Comparison of ENCODE assay signal across 1 cellular context in the genomic region with DNA sequence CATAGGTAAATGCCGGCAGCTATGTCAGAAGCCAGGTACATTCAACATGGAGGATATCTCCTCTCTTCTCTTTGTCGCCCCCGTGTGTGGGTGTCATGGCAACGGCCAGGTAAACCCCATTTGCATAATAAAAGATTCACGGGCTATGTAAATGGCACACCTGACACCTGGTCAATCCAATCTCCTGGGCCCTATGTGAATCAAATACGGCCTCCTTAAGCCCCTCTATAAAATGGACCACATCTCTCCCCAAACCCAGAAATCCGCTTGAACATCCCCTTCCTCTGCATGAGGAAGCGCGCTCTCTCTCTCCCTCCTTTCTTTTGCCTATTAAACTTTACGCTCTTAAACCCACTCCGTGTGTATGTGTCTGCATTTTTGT.
TF ChIP-seq lines count a peak whose summit lies in the region.

No MANE protein-coding gene starts in this region.

TF ChIP-seq in WTC11, 78 proteins besides CTCF, POLR2A, EP300 and RAD21 (continued from another document):
- TF ChIP-seq, protein P1, sequence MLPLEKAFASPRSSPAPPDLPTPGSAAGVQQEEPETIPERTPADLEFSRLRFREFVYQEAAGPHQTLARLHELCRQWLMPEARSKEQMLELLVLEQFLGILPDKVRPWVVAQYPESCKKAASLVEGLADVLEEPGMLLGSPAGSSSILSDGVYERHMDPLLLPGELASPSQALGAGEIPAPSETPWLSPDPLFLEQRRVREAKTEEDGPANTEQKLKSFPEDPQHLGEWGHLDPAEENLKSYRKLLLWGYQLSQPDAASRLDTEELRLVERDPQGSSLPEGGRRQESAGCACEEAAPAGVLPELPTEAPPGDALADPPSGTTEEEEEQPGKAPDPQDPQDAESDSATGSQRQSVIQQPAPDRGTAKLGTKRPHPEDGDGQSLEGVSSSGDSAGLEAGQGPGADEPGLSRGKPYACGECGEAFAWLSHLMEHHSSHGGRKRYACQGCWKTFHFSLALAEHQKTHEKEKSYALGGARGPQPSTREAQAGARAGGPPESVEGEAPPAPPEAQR (CRISPR knock-in tag; IDR thresholded peaks at IDR 0.05): no peak
- TF ChIP-seq ZNF396 (CRISPR knock-in tag; IDR thresholded peaks at IDR 0.05; ENCODE audit: borderline replicate concordance): no peak
- no peak for TF ChIP-seq ZNF138 (CRISPR knock-in tag; conservative IDR thresholded peaks at IDR 0.05)
- no peak for TF ChIP-seq ZNF232 (CRISPR knock-in tag; IDR thresholded peaks at IDR 0.05)
- TF ChIP-seq, protein P2, sequence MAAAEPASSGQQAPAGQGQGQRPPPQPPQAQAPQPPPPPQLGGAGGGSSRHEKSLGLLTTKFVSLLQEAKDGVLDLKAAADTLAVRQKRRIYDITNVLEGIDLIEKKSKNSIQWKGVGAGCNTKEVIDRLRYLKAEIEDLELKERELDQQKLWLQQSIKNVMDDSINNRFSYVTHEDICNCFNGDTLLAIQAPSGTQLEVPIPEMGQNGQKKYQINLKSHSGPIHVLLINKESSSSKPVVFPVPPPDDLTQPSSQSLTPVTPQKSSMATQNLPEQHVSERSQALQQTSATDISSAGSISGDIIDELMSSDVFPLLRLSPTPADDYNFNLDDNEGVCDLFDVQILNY (CRISPR knock-in tag; IDR thresholded peaks at IDR 0.05): no peak
- TF ChIP-seq, protein P3, sequence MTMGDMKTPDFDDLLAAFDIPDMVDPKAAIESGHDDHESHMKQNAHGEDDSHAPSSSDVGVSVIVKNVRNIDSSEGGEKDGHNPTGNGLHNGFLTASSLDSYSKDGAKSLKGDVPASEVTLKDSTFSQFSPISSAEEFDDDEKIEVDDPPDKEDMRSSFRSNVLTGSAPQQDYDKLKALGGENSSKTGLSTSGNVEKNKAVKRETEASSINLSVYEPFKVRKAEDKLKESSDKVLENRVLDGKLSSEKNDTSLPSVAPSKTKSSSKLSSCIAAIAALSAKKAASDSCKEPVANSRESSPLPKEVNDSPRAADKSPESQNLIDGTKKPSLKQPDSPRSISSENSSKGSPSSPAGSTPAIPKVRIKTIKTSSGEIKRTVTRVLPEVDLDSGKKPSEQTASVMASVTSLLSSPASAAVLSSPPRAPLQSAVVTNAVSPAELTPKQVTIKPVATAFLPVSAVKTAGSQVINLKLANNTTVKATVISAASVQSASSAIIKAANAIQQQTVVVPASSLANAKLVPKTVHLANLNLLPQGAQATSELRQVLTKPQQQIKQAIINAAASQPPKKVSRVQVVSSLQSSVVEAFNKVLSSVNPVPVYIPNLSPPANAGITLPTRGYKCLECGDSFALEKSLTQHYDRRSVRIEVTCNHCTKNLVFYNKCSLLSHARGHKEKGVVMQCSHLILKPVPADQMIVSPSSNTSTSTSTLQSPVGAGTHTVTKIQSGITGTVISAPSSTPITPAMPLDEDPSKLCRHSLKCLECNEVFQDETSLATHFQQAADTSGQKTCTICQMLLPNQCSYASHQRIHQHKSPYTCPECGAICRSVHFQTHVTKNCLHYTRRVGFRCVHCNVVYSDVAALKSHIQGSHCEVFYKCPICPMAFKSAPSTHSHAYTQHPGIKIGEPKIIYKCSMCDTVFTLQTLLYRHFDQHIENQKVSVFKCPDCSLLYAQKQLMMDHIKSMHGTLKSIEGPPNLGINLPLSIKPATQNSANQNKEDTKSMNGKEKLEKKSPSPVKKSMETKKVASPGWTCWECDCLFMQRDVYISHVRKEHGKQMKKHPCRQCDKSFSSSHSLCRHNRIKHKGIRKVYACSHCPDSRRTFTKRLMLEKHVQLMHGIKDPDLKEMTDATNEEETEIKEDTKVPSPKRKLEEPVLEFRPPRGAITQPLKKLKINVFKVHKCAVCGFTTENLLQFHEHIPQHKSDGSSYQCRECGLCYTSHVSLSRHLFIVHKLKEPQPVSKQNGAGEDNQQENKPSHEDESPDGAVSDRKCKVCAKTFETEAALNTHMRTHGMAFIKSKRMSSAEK (CRISPR knock-in tag; IDR thresholded peaks at IDR 0.05; ENCODE audit: borderline replicate concordance): 0 out of 2 replicates have a peak, but pooled peaks have one; percentile 72
- TF ChIP-seq, protein P4, sequence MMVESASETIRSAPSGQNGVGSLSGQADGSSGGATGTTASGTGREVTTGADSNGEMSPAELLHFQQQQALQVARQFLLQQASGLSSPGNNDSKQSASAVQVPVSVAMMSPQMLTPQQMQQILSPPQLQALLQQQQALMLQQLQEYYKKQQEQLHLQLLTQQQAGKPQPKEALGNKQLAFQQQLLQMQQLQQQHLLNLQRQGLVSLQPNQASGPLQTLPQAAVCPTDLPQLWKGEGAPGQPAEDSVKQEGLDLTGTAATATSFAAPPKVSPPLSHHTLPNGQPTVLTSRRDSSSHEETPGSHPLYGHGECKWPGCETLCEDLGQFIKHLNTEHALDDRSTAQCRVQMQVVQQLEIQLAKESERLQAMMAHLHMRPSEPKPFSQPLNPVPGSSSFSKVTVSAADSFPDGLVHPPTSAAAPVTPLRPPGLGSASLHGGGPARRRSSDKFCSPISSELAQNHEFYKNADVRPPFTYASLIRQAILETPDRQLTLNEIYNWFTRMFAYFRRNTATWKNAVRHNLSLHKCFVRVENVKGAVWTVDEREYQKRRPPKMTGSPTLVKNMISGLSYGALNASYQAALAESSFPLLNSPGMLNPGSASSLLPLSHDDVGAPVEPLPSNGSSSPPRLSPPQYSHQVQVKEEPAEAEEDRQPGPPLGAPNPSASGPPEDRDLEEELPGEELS (CRISPR knock-in tag; IDR thresholded peaks at IDR 0.05): no peak
- TF ChIP-seq, protein P5, sequence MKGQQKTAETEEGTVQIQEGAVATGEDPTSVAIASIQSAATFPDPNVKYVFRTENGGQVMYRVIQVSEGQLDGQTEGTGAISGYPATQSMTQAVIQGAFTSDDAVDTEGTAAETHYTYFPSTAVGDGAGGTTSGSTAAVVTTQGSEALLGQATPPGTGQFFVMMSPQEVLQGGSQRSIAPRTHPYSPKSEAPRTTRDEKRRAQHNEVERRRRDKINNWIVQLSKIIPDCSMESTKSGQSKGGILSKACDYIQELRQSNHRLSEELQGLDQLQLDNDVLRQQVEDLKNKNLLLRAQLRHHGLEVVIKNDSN (CRISPR knock-in tag; IDR thresholded peaks at IDR 0.05): 0 out of 2 replicates have a peak, but pooled peaks have one; percentile 41
- TF ChIP-seq, protein P6, sequence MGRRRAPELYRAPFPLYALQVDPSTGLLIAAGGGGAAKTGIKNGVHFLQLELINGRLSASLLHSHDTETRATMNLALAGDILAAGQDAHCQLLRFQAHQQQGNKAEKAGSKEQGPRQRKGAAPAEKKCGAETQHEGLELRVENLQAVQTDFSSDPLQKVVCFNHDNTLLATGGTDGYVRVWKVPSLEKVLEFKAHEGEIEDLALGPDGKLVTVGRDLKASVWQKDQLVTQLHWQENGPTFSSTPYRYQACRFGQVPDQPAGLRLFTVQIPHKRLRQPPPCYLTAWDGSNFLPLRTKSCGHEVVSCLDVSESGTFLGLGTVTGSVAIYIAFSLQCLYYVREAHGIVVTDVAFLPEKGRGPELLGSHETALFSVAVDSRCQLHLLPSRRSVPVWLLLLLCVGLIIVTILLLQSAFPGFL (CRISPR knock-in tag; IDR thresholded peaks at IDR 0.05; ENCODE audit: borderline replicate concordance): no peak
- TF ChIP-seq, protein P7, sequence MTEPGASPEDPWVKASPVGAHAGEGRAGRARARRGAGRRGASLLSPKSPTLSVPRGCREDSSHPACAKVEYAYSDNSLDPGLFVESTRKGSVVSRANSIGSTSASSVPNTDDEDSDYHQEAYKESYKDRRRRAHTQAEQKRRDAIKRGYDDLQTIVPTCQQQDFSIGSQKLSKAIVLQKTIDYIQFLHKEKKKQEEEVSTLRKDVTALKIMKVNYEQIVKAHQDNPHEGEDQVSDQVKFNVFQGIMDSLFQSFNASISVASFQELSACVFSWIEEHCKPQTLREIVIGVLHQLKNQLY (CRISPR knock-in tag; IDR thresholded peaks at IDR 0.05): no peak
- TF ChIP-seq, protein P8, sequence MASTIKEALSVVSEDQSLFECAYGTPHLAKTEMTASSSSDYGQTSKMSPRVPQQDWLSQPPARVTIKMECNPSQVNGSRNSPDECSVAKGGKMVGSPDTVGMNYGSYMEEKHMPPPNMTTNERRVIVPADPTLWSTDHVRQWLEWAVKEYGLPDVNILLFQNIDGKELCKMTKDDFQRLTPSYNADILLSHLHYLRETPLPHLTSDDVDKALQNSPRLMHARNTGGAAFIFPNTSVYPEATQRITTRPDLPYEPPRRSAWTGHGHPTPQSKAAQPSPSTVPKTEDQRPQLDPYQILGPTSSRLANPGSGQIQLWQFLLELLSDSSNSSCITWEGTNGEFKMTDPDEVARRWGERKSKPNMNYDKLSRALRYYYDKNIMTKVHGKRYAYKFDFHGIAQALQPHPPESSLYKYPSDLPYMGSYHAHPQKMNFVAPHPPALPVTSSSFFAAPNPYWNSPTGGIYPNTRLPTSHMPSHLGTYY (CRISPR knock-in tag; IDR thresholded peaks at IDR 0.05): no peak
- no peak for TF ChIP-seq CREM (CRISPR knock-in tag; IDR thresholded peaks at IDR 0.05)
- TF ChIP-seq ZNF416 (CRISPR knock-in tag; IDR thresholded peaks at IDR 0.05): no peak
- TF ChIP-seq CBFB (CRISPR knock-in tag; IDR thresholded peaks at IDR 0.05; ENCODE audit: low read depth): no peak
- TF ChIP-seq MXD4 (CRISPR knock-in tag; IDR thresholded peaks at IDR 0.05; ENCODE audit: borderline replicate concordance): no peak
- TF ChIP-seq ETV6 (CRISPR knock-in tag; IDR thresholded peaks at IDR 0.05): no peak
- TF ChIP-seq SOX15 (CRISPR knock-in tag; IDR thresholded peaks at IDR 0.05): no peak
